ENCODE assay signal across 4 cellular contexts in genomic region chr15:32394745-32395144, GRCh38. TPM values are rescaled to one million over a fixed set of nuclear protein-coding genes. Genes with fewer than 3 reads are reported as not detected.
"Had no signal": no experiment of that assay in that cellular context is flagged by ENCODE, and none has a peak within 500 bp of the region (broad histone marks: within the 10 kb centered on the region; RNA-seq: fewer than 3 reads in every experiment).

No MANE protein-coding gene starts in this region.

RNA-seq across cellular contexts. Expression of gene GOLGA8K, which starts 8.3 kb away (rescaled TPM):
- total RNA-seq: GM23248, GM23338, H4, HFFc6 had no signal
- polyA plus RNA-seq: GM23248 had no signal
